Comparison of ENCODE assay signal across 20 cellular contexts in the genomic region with DNA sequence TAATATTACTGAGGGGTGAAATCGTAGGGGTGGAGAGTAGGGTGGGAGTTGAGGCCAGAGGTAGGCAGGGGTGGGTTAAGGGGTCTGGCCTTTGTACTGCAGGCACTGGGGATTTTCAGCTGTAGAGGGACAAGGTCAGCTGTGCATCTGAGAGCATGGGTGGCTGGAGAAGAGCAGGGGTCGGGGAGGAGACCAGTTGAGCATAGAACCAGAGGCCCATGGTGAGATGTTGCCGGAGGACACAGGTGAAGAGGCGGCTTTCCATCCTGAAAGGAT. TPM values are rescaled to one million over a fixed set of nuclear protein-coding genes. Genes with fewer than 3 reads are reported as not detected.
DNase-seq lines count a peak whose midpoint lies in the region; ATAC-seq, FAIRE-seq and TF ChIP-seq lines count a peak whose summit lies in the region.
"Had no signal": no experiment of that assay in that cellular context is flagged by ENCODE, and none has a peak within 500 bp of the region (broad histone marks: within the 10 kb centered on the region; RNA-seq: fewer than 3 reads in every experiment).

No MANE protein-coding gene starts in this region.

- H3K36me3 Mint-ChIP-seq in activated naive CD8-positive, alpha-beta T cell treated with anti-CD3 and anti-CD28 coated beads for 36 hours: no peaks in the 10 kb centered on the region
- peaks cover 2% of the 10 kb centered on the region for H3K36me3 Mint-ChIP-seq in activated naive CD8-positive, alpha-beta T cell treated with anti-CD3 and anti-CD28 coated beads, Interleukin-2, amount 50 U/mL, for 24 hours (ENCODE audit: low read depth)
- peaks cover 4% of the 10 kb centered on the region for H3K36me3 Mint-ChIP-seq in astrocyte (ENCODE audit: low read depth, unreplicated experiment)
- no peaks in the 10 kb centered on the region for H3K36me3 Mint-ChIP-seq in activated CD8-positive, alpha-beta T cell treated with anti-CD3 and anti-CD28 coated beads, Interleukin-2, amount 10 ng/mL, durations not matched to agents 7 days and 5 days (ENCODE audit: low read depth)

- no peak for TF ChIP-seq RAD21 in HepG2 (CRISPR knock-in tag; IDR thresholded peaks at IDR 0.05)

- H3K79me2 ChIP-seq in astrocyte (ENCODE audit: insufficient read depth, low read length): no peaks in the 10 kb centered on the region
- no peaks in the 10 kb centered on the region for H3K79me2 ChIP-seq in HepG2 (ENCODE audit: insufficient read depth, low read length)
- no peaks in the 10 kb centered on the region for H3K79me2 ChIP-seq in osteoblast (ENCODE audit: insufficient read depth, low read length)

- ATAC-seq in activated naive CD8-positive, alpha-beta T cell treated with anti-CD3 and anti-CD28 coated beads, Interleukin-2, amount 50 U/mL, for 24 hours: no peak
- ATAC-seq in HepG2 (peak; percentile 15), GM18861 (IDR thresholded peaks at IDR 0.05; ENCODE audit: unreplicated experiment) (no peak)
- ATAC-seq in activated CD8-positive, alpha-beta T cell treated with anti-CD3 and anti-CD28 coated beads, Interleukin-2, amount 10 ng/mL, durations not matched to agents 7 days and 5 days: no peak
- ATAC-seq: HCT116, Panc1 had no signal

- no peak for TF ChIP-seq POLR2A in HepG2 (IDR thresholded peaks at IDR 0.05; ENCODE audit: insufficient read depth in 1 of 2, low read depth in 2 of 2, low read length in 2 of 2)

- CTCF ChIA-PET in HepG2 (lab: Yijun Ruan, JAX; ENCODE audit: low intra/inter-chr PET ratio, low total read pairs): no interaction called here
- CTCF ChIA-PET in activated CD8-positive, alpha-beta T cell treated with anti-CD3 and anti-CD28 coated beads, Interleukin-2, amount 10 ng/mL, durations not matched to agents 7 days and 5 days (lab: Charles Lee): no interaction called here

- H3K4me2 ChIP-seq in astrocyte (ENCODE audit: low read length) (peak overlapping the region; percentile 30), HepG2 (ENCODE audit: low read depth, low read length) (peak overlapping the region; percentile 76), osteoblast (ENCODE audit: insufficient read depth, low read length) (no peak overlapping the region)

- H3K4me3 ChIP-seq in astrocyte (ENCODE audit: insufficient read depth, low read depth, low read length): no peak overlapping the region
- 0 out of 6 replicates have a peak overlapping the region, but pooled peaks of 1 of the 3 experiments have one; percentile 40 for H3K4me3 ChIP-seq in HepG2 (replicated peaks in 1 of 3; ENCODE audit: insufficient read depth in 1 of 3, low read depth in 2 of 3, low read length in 3 of 3)
- H3K4me3 ChIP-seq in osteoblast (ENCODE audit: insufficient read depth, low read length): no peak overlapping the region

- H3K9ac ChIP-seq in astrocyte (ENCODE audit: low read length): no peak overlapping the region
- H3K9ac ChIP-seq in HepG2 (ENCODE audit: insufficient read depth, low read depth, low read length): no peak overlapping the region; the same call in 1 of the 2 replicates

- peaks cover 13% of the 10 kb centered on the region for H3K27me3 Mint-ChIP-seq in activated naive CD8-positive, alpha-beta T cell treated with anti-CD3 and anti-CD28 coated beads for 36 hours
- H3K27me3 Mint-ChIP-seq in activated naive CD8-positive, alpha-beta T cell treated with anti-CD3 and anti-CD28 coated beads, Interleukin-2, amount 50 U/mL, for 24 hours: peaks cover 28% of the 10 kb centered on the region
- H3K27me3 Mint-ChIP-seq in astrocyte (ENCODE audit: low read depth, unreplicated experiment): peaks cover 19% of the 10 kb centered on the region
- peaks cover 6% of the 10 kb centered on the region for H3K27me3 Mint-ChIP-seq in activated CD8-positive, alpha-beta T cell treated with anti-CD3 and anti-CD28 coated beads, Interleukin-2, amount 10 ng/mL, durations not matched to agents 7 days and 5 days (ENCODE audit: low read depth)

- DNase-seq in activated naive CD8-positive, alpha-beta T cell treated with anti-CD3 and anti-CD28 coated beads for 36 hours: no peak
- no peak for DNase-seq in activated naive CD8-positive, alpha-beta T cell treated with anti-CD3 and anti-CD28 coated beads, Interleukin-2, amount 50 U/mL, for 24 hours
- no peak for DNase-seq in astrocyte (ENCODE audit: low read depth)
- no peak for DNase-seq in HepG2 (ENCODE audit: low spot score)
- DNase-seq in osteoblast (ENCODE audit: insufficient read length, low spot score, missing footprints): peak; percentile 62
- DNase-seq in DMS53 (lab: John Stamatoyannopoulos, UW): no peak
- no peak for DNase-seq in activated CD8-positive, alpha-beta T cell treated with anti-CD3 and anti-CD28 coated beads, Interleukin-2, amount 10 ng/mL, durations not matched to agents 7 days and 5 days
- DNase-seq: DMS 273 treated with DMSO at 0.1 percent for 48 hours, GOT3, KBM-7, NCI-H1105 treated with DMSO at 0.1 percent for 48 hours, NCI-H1694 treated with DMSO at 0.1 percent for 48 hours, SHP77 had no signal

- intact Hi-C loops in HepG2 (cut with micrococcal nuclease; ENCODE audit: unreplicated experiment): loop anchor here (5.0 to 10.0 kb wide), 2 partner anchors 95 to 192 kb away; no protein-coding TSS in a partner anchor

- 6% methylated on average over 1 of the region's 4 CpGs for WGBS in HepG2 (ENCODE audit: low lambda C conversion rate)

- H3K4me3 Mint-ChIP-seq in activated naive CD8-positive, alpha-beta T cell treated with anti-CD3 and anti-CD28 coated beads for 36 hours: no peak overlapping the region
- no peak overlapping the region for H3K4me3 Mint-ChIP-seq in activated naive CD8-positive, alpha-beta T cell treated with anti-CD3 and anti-CD28 coated beads, Interleukin-2, amount 50 U/mL, for 24 hours
- no peak overlapping the region for H3K4me3 Mint-ChIP-seq in astrocyte (ENCODE audit: unreplicated experiment)
- H3K4me3 Mint-ChIP-seq in activated CD8-positive, alpha-beta T cell treated with anti-CD3 and anti-CD28 coated beads, Interleukin-2, amount 10 ng/mL, durations not matched to agents 7 days and 5 days: no peak overlapping the region
- H3K4me3 Mint-ChIP-seq: CD14-positive monocyte had no signal

- H3K4me1 ChIP-seq in astrocyte (ENCODE audit: insufficient read depth, low read length) (peaks cover 30% of the 10 kb centered on the region), HepG2 (ENCODE audit: insufficient read depth, low read length) (peaks cover 40% of the 10 kb centered on the region), osteoblast (ENCODE audit: insufficient read depth, low read length) (peaks cover 23% of the 10 kb centered on the region)

- no peak for FAIRE-seq in astrocyte (lab: Jason Lieb, UNC)
- no peak for FAIRE-seq in HepG2 (lab: Jason Lieb, UNC)
- FAIRE-seq: G401.6, GM19239 had no signal

- H2AFZ ChIP-seq in astrocyte (ENCODE audit: low read depth, low read length): no peak overlapping the region
- no peak overlapping the region for H2AFZ ChIP-seq in HepG2 (ENCODE audit: low read length)
- H2AFZ ChIP-seq in osteoblast (ENCODE audit: low read length): no peak overlapping the region

- peak overlapping the region; percentile 32 for H3K27ac Mint-ChIP-seq in activated naive CD8-positive, alpha-beta T cell treated with anti-CD3 and anti-CD28 coated beads for 36 hours
- no peak overlapping the region for H3K27ac Mint-ChIP-seq in activated naive CD8-positive, alpha-beta T cell treated with anti-CD3 and anti-CD28 coated beads, Interleukin-2, amount 50 U/mL, for 24 hours
- peak overlapping the region; percentile 77 for H3K27ac Mint-ChIP-seq in astrocyte (ENCODE audit: unreplicated experiment)
- no peak overlapping the region for H3K27ac Mint-ChIP-seq in activated CD8-positive, alpha-beta T cell treated with anti-CD3 and anti-CD28 coated beads, Interleukin-2, amount 10 ng/mL, durations not matched to agents 7 days and 5 days

- TF ChIP-seq CTCF in astrocyte (IDR thresholded peaks at IDR 0.05; ENCODE audit: insufficient read depth, low read depth, low read length): no peak
- TF ChIP-seq CTCF in HepG2 (CRISPR knock-in tag; IDR thresholded peaks at IDR 0.05): no peak
- TF ChIP-seq CTCF in osteoblast (IDR thresholded peaks at IDR 0.05; ENCODE audit: extremely low read depth, low read depth, low read length): no peak

- TF ChIP-seq EP300 in HepG2 (IDR thresholded peaks at IDR 0.05; ENCODE audit: low read depth in 2 of 2, low read length in 2 of 2): no peak
- TF ChIP-seq EP300 in HepG2 (CRISPR knock-in tag; IDR thresholded peaks at IDR 0.05; ENCODE audit: borderline replicate concordance): no peak

- POLR2A ChIA-PET in HepG2 (lab: Yijun Ruan, JAX): no interaction called here
- POLR2A ChIA-PET in activated CD8-positive, alpha-beta T cell treated with anti-CD3 and anti-CD28 coated beads, Interleukin-2, amount 10 ng/mL, durations not matched to agents 7 days and 5 days (lab: Charles Lee): no interaction called here

- H3K9me3 Mint-ChIP-seq in activated naive CD8-positive, alpha-beta T cell treated with anti-CD3 and anti-CD28 coated beads for 36 hours: peaks cover 2% of the 10 kb centered on the region
- no peaks in the 10 kb centered on the region for H3K9me3 Mint-ChIP-seq in activated naive CD8-positive, alpha-beta T cell treated with anti-CD3 and anti-CD28 coated beads, Interleukin-2, amount 50 U/mL, for 24 hours
- H3K9me3 Mint-ChIP-seq in astrocyte (ENCODE audit: unreplicated experiment): peaks cover 6% of the 10 kb centered on the region
- peaks cover 3% of the 10 kb centered on the region for H3K9me3 Mint-ChIP-seq in activated CD8-positive, alpha-beta T cell treated with anti-CD3 and anti-CD28 coated beads, Interleukin-2, amount 10 ng/mL, durations not matched to agents 7 days and 5 days (ENCODE audit: insufficient read depth)

- H3K9me3 ChIP-seq in astrocyte (ENCODE audit: insufficient read depth, low read depth, low read length) (peaks cover 13% of the 10 kb centered on the region), HepG2 (ENCODE audit: low read length) (no peaks in the 10 kb centered on the region), osteoblast (ENCODE audit: low read depth, low read length) (peaks cover 6% of the 10 kb centered on the region)

- no peaks in the 10 kb centered on the region for H4K20me1 ChIP-seq in astrocyte (ENCODE audit: insufficient read depth, low read length)
- H4K20me1 ChIP-seq in HepG2 (ENCODE audit: insufficient read depth, low read length): no peaks in the 10 kb centered on the region
- no peaks in the 10 kb centered on the region for H4K20me1 ChIP-seq in osteoblast (ENCODE audit: insufficient read depth, low read length)

- no TSS peak for BruUV-seq in HepG2 (replicated peaks; lab: Mats Ljungman, UMichigan)

- H3K4me1 Mint-ChIP-seq in activated naive CD8-positive, alpha-beta T cell treated with anti-CD3 and anti-CD28 coated beads for 36 hours: no peaks in the 10 kb centered on the region
- peaks cover 4% of the 10 kb centered on the region for H3K4me1 Mint-ChIP-seq in activated naive CD8-positive, alpha-beta T cell treated with anti-CD3 and anti-CD28 coated beads, Interleukin-2, amount 50 U/mL, for 24 hours
- peaks cover 37% of the 10 kb centered on the region for H3K4me1 Mint-ChIP-seq in astrocyte (ENCODE audit: low read depth, unreplicated experiment)
- H3K4me1 Mint-ChIP-seq in activated CD8-positive, alpha-beta T cell treated with anti-CD3 and anti-CD28 coated beads, Interleukin-2, amount 10 ng/mL, durations not matched to agents 7 days and 5 days (ENCODE audit: low read depth): no peaks in the 10 kb centered on the region

- H3K36me3 ChIP-seq in astrocyte (ENCODE audit: insufficient read depth, low read length) (no peaks in the 10 kb centered on the region), HepG2 (replicated peaks in 1 of 2; ENCODE audit: control insufficient read depth in 1 of 2, insufficient read depth in 2 of 2, low read length in 2 of 2) (no peaks in the 10 kb centered on the region), osteoblast (ENCODE audit: insufficient read depth, low read length) (no peaks in the 10 kb centered on the region)

- H3K27ac ChIP-seq in astrocyte (ENCODE audit: low read depth, low read length): no peak overlapping the region
- H3K27ac ChIP-seq in HepG2 (ENCODE audit: extremely low read length, insufficient read depth, low read length): peak overlapping the region; percentile 30
- H3K27ac ChIP-seq in osteoblast (ENCODE audit: low read depth, low read length): no peak overlapping the region
- H3K27ac ChIP-seq: 22Rv1 had no signal

- in situ Hi-C loops in HepG2 (cut with HindIII; ENCODE audit: extremely low pct_ligation_motif_present, low pct_unique_long_range_greater_than_20kb): loop anchor here (25.0 kb wide), 1 partner anchor 412 kb away; no protein-coding TSS in a partner anchor

- H3K27me3 ChIP-seq in astrocyte (ENCODE audit: insufficient read depth, low read length): no peaks in the 10 kb centered on the region
- 0 out of 5 replicates have a peak, but pooled peaks cover 2% of the 10 kb centered on the region in 2 experiments for H3K27me3 ChIP-seq in HepG2 (ENCODE audit: control insufficient read depth in 1 of 2, insufficient read depth in 2 of 2, low read length in 2 of 2)
- H3K27me3 ChIP-seq in osteoblast (ENCODE audit: insufficient read depth, low read length): peaks cover 3% of the 10 kb centered on the region

RNA-seq across cellular contexts. Expression of a gene that starts 12.1 kb away (rescaled TPM):
- under 1 TPM; 0.04 to 0.14 TPM for total RNA-seq in activated naive CD8-positive, alpha-beta T cell treated with anti-CD3 and anti-CD28 coated beads for 36 hours
- total RNA-seq in astrocyte (27.6 and 38.5 TPM in 2 replicates), HepG2 (2016; rRNA removed; fragmentation: Illumina TruSeq; extraction: Trizol) (1.5 and 1.8 TPM in 2 replicates), osteoblast (2.7 and 3.6 TPM in 2 replicates)
- 0.53 and 0.71 TPM in 2 replicates for total RNA-seq in HepG2 (2016; cell fraction: cytosol; rRNA removed; fragmentation: Illumina TruSeq; extraction: Trizol; ENCODE audit: low read depth)
- total RNA-seq in HepG2 (2016; cell fraction: insoluble cytoplasmic fraction; rRNA removed; fragmentation: Illumina TruSeq; extraction: Trizol): 1.1 and 1.6 TPM in 2 replicates
- total RNA-seq in HepG2 (2016; cell fraction: membrane; rRNA removed; fragmentation: Illumina TruSeq; extraction: Trizol): 0.62 and 0.71 TPM in 2 replicates
- 2.1 and 2.2 TPM in 2 replicates for total RNA-seq in HepG2 (2016; cell fraction: nucleus; rRNA removed; fragmentation: Illumina TruSeq; extraction: Trizol)
- 0.78 and 0.84 TPM in 2 replicates for polyA plus RNA-seq in HepG2 (2011; rRNA removed)
- polyA plus RNA-seq in HepG2 (2011; cell fraction: cytosol; rRNA removed): 0.49 and 0.62 TPM in 2 replicates
- 2.1 and 3.6 TPM in 2 replicates for polyA plus RNA-seq in HepG2 (2011; cell fraction: nucleus; rRNA removed)
- 0.75 and 0.95 TPM in 2 replicates for polyA plus RNA-seq in HepG2 (2012)
- polyA plus RNA-seq in HepG2 (2016; cell fraction: cytosol; fragmentation: Illumina TruSeq; extraction: Trizol; ENCODE audit: low read depth): 0.17 and 0.26 TPM in 2 replicates
- polyA plus RNA-seq in HepG2 (2016; cell fraction: insoluble cytoplasmic fraction; fragmentation: Illumina TruSeq; extraction: Trizol; ENCODE audit: low read depth): 0.76 and 1.3 TPM in 2 replicates
- 0.38 and 0.70 TPM in 2 replicates for polyA plus RNA-seq in HepG2 (2016; cell fraction: membrane; fragmentation: Illumina TruSeq; extraction: Trizol; ENCODE audit: low read depth)
- 4.1 and 5.1 TPM in 2 replicates for polyA plus RNA-seq in HepG2 (2016; cell fraction: nucleus; fragmentation: Illumina TruSeq; extraction: Trizol; ENCODE audit: insufficient read depth, low read depth)
- polyA minus RNA-seq in HepG2 (2011; rRNA and poly(A)+ RNA removed; ENCODE audit: low replicate concordance): 4.5 and 19.4 TPM in 2 replicates
- 0.30 and 1.1 TPM in 2 replicates for polyA minus RNA-seq in HepG2 (2011; cell fraction: cytosol; rRNA and poly(A)+ RNA removed)
- polyA minus RNA-seq in HepG2 (2011; cell fraction: nucleus; rRNA and poly(A)+ RNA removed): 2.0 and 3.5 TPM in 2 replicates
- total RNA-seq in activated CD8-positive, alpha-beta T cell treated with anti-CD3 and anti-CD28 coated beads, Interleukin-2, amount 10 ng/mL, durations not matched to agents 7 days and 5 days: under 1 TPM in 1 of 2 experiments, not detected in 1; 0.08 TPM
- polyA plus RNA-seq: CD14-positive monocyte had no signal

Comparison
In these comparisons a context has a peak if more than half of its experiments do, and no peak if none do; other contexts are left out.
1. H3K27ac Mint-ChIP-seq: peak in activated naive CD8-positive, alpha-beta T cell treated with anti-CD3 and anti-CD28 coated beads for 36 hours (single experiment) and astrocyte (single experiment); none in activated naive CD8-positive, alpha-beta T cell treated with anti-CD3 and anti-CD28 coated beads, Interleukin-2, amount 50 U/mL, for 24 hours (single experiment) and activated CD8-positive, alpha-beta T cell treated with anti-CD3 and anti-CD28 coated beads, Interleukin-2, amount 10 ng/mL, durations not matched to agents 7 days and 5 days (single experiment).